ENCODE assay signal across 18 cellular contexts in the genomic region with DNA sequence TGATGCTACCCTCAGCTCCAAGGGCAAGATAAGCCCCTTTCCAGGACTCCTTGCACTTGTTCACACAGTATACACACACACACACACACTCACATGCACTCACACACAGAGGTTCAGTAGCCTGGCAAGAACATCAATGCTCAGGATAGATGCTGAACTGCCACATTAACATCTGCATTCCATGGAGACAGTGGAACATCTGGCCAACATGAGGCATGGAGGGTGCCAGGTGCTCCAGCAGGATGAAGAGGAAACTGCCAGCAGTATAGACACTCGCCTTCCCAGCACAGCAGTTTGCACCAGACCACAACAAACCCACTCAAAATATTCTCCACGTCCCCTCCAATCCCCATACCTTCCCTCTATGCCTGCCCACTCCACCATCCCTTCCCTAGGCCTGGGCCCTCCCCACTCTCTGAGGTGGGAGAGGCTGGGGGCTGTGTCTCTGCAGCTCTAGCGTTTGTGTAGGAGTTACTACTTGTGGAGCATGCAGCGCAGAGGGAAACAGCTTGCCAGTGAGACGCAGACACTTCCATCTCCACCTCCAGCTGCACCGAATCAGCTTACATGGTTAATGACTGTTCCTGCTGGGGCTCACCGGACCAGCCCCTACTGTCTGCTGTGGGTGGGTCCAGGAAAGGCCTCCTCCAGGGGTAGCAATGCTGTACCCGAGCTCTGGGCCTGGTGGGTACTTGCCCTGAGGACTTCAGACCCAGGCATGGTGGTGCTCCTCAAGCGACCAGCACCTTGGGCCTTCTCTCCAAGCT.
DNase-seq lines count a peak whose midpoint lies in the region; ATAC-seq lines count a peak whose summit lies in the region.
"Had no signal": no experiment of that assay in that cellular context is flagged by ENCODE, and none has a peak within 500 bp of the region (broad histone marks: within the 10 kb centered on the region; RNA-seq: fewer than 3 reads in every experiment).

No MANE protein-coding gene starts in this region.

- DNase-seq in NCI-H146 (lab: John Stamatoyannopoulos, UW): peak; percentile 38
- DNase-seq in NCI-H146 treated with DMSO at 0.1 percent for 48 hours (lab: John Stamatoyannopoulos, UW; ENCODE audit: unreplicated experiment): no peak
- DNase-seq in NCI-H2171 treated with DMSO at 0.1 percent for 48 hours (lab: John Stamatoyannopoulos, UW): peak; percentile 68
- no peak for DNase-seq in effector memory CD8-positive, alpha-beta T cell
- DNase-seq in medulla oblongata (ENCODE audit: extremely low spot score): no peak
- DNase-seq in cerebellar cortex (ENCODE audit: low spot score): no peak
- DNase-seq in T-helper 2 cell treated with Interferon-gamma antibody and Interleukin-4, amounts not matched to agents 5 μg/mL and 100 μg/mL, for 36 hours (ENCODE audit: low spot score): no peak
- DNase-seq: central memory CD4-positive, alpha-beta T cell; effector CD8-positive, alpha-beta T cell; GF-D8; heart right ventricle; naive B cell; NCI-H1436; small intestine; stimulated activated CD4-positive, alpha-beta T cell treated with anti-CD3 and anti-CD28 coated beads, Interleukin-4, amount 100 ng/mL, for 1 hour; T1000; testis had no signal

- H3K4me3 Mint-ChIP-seq in effector memory CD8-positive, alpha-beta T cell: no peak overlapping the region
- no peak overlapping the region for H3K4me3 Mint-ChIP-seq in stimulated activated memory B cell treated with anti-CD40 and anti-IgM and Interleukin-4, amounts not matched to agents 10 μg/mL and 1 μg/mL and 100 μg/mL, for 72 hours
- no peak overlapping the region for H3K4me3 Mint-ChIP-seq in T-helper 2 cell treated with Interferon-gamma antibody and Interleukin-4, amounts not matched to agents 5 μg/mL and 100 μg/mL, for 36 hours
- H3K4me3 Mint-ChIP-seq: naive B cell had no signal

- H3K27me3 Mint-ChIP-seq in effector memory CD8-positive, alpha-beta T cell: no peaks in the 10 kb centered on the region
- H3K27me3 Mint-ChIP-seq in stimulated activated memory B cell treated with anti-CD40 and anti-IgM and Interleukin-4, amounts not matched to agents 10 μg/mL and 1 μg/mL and 100 μg/mL, for 72 hours: peaks cover 26% of the 10 kb centered on the region
- H3K27me3 Mint-ChIP-seq in T-helper 2 cell treated with Interferon-gamma antibody and Interleukin-4, amounts not matched to agents 5 μg/mL and 100 μg/mL, for 36 hours (ENCODE audit: low read depth): peaks cover 11% of the 10 kb centered on the region
- H3K27me3 Mint-ChIP-seq: naive B cell had no signal

- ATAC-seq in effector memory CD8-positive, alpha-beta T cell (replicated peaks): no peak
- ATAC-seq in stimulated activated memory B cell treated with anti-CD40 and anti-IgM and Interleukin-4, amounts not matched to agents 10 μg/mL and 1 μg/mL and 100 μg/mL, for 72 hours: peak; percentile 35
- ATAC-seq: heart right ventricle had no signal

- peaks cover 21 to 32% of the 10 kb centered on the region in 2 donors for H3K4me1 Mint-ChIP-seq in effector memory CD8-positive, alpha-beta T cell (ENCODE audit: low read depth in 2 of 2)
- no peaks in the 10 kb centered on the region for H3K4me1 Mint-ChIP-seq in stimulated activated memory B cell treated with anti-CD40 and anti-IgM and Interleukin-4, amounts not matched to agents 10 μg/mL and 1 μg/mL and 100 μg/mL, for 72 hours
- H3K4me1 Mint-ChIP-seq in T-helper 2 cell treated with Interferon-gamma antibody and Interleukin-4, amounts not matched to agents 5 μg/mL and 100 μg/mL, for 36 hours (ENCODE audit: low read depth): peaks cover 20% of the 10 kb centered on the region
- H3K4me1 Mint-ChIP-seq: naive B cell had no signal

- H3K27ac Mint-ChIP-seq in effector memory CD8-positive, alpha-beta T cell: peak overlapping the region; percentile 7 to 72
- H3K27ac Mint-ChIP-seq in stimulated activated memory B cell treated with anti-CD40 and anti-IgM and Interleukin-4, amounts not matched to agents 10 μg/mL and 1 μg/mL and 100 μg/mL, for 72 hours: no peak overlapping the region
- no peak overlapping the region for H3K27ac Mint-ChIP-seq in T-helper 2 cell treated with Interferon-gamma antibody and Interleukin-4, amounts not matched to agents 5 μg/mL and 100 μg/mL, for 36 hours
- H3K27ac Mint-ChIP-seq: naive B cell had no signal

- H3K9me3 Mint-ChIP-seq in effector memory CD8-positive, alpha-beta T cell: no peaks in the 10 kb centered on the region
- no peaks in the 10 kb centered on the region for H3K9me3 Mint-ChIP-seq in stimulated activated memory B cell treated with anti-CD40 and anti-IgM and Interleukin-4, amounts not matched to agents 10 μg/mL and 1 μg/mL and 100 μg/mL, for 72 hours
- no peaks in the 10 kb centered on the region for H3K9me3 Mint-ChIP-seq in T-helper 2 cell treated with Interferon-gamma antibody and Interleukin-4, amounts not matched to agents 5 μg/mL and 100 μg/mL, for 36 hours
- H3K9me3 Mint-ChIP-seq: naive B cell had no signal

- H3K36me3 Mint-ChIP-seq in effector memory CD8-positive, alpha-beta T cell (ENCODE audit: insufficient read depth): no peaks in the 10 kb centered on the region
- no peaks in the 10 kb centered on the region for H3K36me3 Mint-ChIP-seq in stimulated activated memory B cell treated with anti-CD40 and anti-IgM and Interleukin-4, amounts not matched to agents 10 μg/mL and 1 μg/mL and 100 μg/mL, for 72 hours
- no peaks in the 10 kb centered on the region for H3K36me3 Mint-ChIP-seq in T-helper 2 cell treated with Interferon-gamma antibody and Interleukin-4, amounts not matched to agents 5 μg/mL and 100 μg/mL, for 36 hours (ENCODE audit: low read depth)
- H3K36me3 Mint-ChIP-seq: naive B cell had no signal

Comparison
In these comparisons a context has a peak if more than half of its experiments do, and no peak if none do; other contexts are left out.
1. DNase-seq: peak in NCI-H146 (single experiment) and NCI-H2171 treated with DMSO at 0.1 percent for 48 hours (single experiment); none in NCI-H146 treated with DMSO at 0.1 percent for 48 hours (single experiment), effector memory CD8-positive, alpha-beta T cell (0 of 3), medulla oblongata (single experiment), cerebellar cortex (single experiment) and T-helper 2 cell treated with Interferon-gamma antibody and Interleukin-4, amounts not matched to agents 5 μg/mL and 100 μg/mL, for 36 hours (single experiment).
2. H3K27ac Mint-ChIP-seq: peak in effector memory CD8-positive, alpha-beta T cell (2 of 2); none in stimulated activated memory B cell treated with anti-CD40 and anti-IgM and Interleukin-4, amounts not matched to agents 10 μg/mL and 1 μg/mL and 100 μg/mL, for 72 hours (single experiment) and T-helper 2 cell treated with Interferon-gamma antibody and Interleukin-4, amounts not matched to agents 5 μg/mL and 100 μg/mL, for 36 hours (single experiment).